In the genomic region with DNA sequence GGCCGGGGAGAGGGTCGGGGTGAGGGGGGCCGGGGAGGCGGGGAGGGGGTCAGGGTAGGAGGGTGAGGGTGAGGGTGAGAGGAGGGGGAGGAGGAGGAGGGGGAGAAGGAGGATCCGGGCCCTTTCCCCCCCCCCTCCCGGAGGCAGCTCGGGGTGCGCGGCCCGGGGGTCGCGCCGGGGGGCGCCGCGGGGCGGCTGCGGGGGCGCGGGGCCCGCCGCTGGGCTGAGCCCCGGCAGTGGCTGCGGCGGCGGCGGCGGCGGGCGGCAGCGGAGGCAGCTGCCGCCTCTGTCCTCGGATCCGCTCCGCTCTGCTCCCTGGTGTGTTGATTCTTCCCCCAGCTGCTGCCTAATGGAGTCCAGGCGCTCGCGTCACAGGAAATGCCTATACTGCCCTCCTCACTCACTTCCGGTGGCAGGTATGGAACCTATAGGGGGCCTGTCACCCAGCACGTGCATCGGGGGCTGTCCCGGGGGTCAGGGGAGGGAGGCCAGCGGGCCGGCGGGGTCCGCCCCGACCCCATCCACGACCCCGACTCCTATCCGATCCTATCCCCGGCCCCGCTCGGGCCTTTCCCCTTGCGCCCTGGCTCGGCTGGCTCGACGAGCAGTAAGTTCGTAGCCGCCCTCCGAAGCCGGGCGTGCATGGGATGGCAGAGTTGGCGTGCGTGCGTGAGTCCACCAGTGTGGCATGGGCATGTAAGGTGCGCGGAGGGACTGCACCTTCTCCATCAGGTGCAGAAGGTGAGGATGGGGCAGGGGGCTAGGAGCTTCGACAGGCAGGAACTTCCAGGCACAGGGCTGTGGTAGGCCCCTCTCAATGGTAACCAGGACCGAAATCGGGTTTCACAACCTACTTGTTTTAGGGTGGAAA, we compare ENCODE assay signal across 1 cellular context.
A peak's percentile ranks its signal among the peaks of the same experiment; 100 is the strongest.
TF ChIP-seq lines count a peak whose summit lies in the region.

A gene (minus strand): TSS at position 351 of the 871 bp plus-strand sequence.

TF ChIP-seq in HepG2, 621 proteins besides CTCF, POLR2A, EP300 and RAD21 (continued from another document and continues in another):
- peak; percentile 86 for TF ChIP-seq YY1 (IDR thresholded peaks at IDR 0.05; ENCODE audit: insufficient read depth, insufficient replicate concordance, low read depth, low read length)
- TF ChIP-seq SMAD3 (CRISPR knock-in tag; IDR thresholded peaks at IDR 0.05), result no peak
- TF ChIP-seq TBL1XR1 (IDR thresholded peaks at IDR 0.05; ENCODE audit: borderline replicate concordance, low read length, partially characterized antibody), result no peak
- TF ChIP-seq ZNF563 (CRISPR knock-in tag; IDR thresholded peaks at IDR 0.05), result no peak; the same call in 1 of the 2 replicates
- peak; percentile 70 for TF ChIP-seq RBFOX2 (IDR thresholded peaks at IDR 0.05; ENCODE audit: low read depth, low read length)
- TF ChIP-seq, protein P1, sequence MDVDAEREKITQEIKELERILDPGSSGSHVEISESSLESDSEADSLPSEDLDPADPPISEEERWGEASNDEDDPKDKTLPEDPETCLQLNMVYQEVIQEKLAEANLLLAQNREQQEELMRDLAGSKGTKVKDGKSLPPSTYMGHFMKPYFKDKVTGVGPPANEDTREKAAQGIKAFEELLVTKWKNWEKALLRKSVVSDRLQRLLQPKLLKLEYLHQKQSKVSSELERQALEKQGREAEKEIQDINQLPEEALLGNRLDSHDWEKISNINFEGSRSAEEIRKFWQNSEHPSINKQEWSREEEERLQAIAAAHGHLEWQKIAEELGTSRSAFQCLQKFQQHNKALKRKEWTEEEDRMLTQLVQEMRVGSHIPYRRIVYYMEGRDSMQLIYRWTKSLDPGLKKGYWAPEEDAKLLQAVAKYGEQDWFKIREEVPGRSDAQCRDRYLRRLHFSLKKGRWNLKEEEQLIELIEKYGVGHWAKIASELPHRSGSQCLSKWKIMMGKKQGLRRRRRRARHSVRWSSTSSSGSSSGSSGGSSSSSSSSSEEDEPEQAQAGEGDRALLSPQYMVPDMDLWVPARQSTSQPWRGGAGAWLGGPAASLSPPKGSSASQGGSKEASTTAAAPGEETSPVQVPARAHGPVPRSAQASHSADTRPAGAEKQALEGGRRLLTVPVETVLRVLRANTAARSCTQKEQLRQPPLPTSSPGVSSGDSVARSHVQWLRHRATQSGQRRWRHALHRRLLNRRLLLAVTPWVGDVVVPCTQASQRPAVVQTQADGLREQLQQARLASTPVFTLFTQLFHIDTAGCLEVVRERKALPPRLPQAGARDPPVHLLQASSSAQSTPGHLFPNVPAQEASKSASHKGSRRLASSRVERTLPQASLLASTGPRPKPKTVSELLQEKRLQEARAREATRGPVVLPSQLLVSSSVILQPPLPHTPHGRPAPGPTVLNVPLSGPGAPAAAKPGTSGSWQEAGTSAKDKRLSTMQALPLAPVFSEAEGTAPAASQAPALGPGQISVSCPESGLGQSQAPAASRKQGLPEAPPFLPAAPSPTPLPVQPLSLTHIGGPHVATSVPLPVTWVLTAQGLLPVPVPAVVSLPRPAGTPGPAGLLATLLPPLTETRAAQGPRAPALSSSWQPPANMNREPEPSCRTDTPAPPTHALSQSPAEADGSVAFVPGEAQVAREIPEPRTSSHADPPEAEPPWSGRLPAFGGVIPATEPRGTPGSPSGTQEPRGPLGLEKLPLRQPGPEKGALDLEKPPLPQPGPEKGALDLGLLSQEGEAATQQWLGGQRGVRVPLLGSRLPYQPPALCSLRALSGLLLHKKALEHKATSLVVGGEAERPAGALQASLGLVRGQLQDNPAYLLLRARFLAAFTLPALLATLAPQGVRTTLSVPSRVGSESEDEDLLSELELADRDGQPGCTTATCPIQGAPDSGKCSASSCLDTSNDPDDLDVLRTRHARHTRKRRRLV (CRISPR knock-in tag; IDR thresholded peaks at IDR 0.05), result no peak
- no peak for TF ChIP-seq NFE2 (CRISPR knock-in tag; IDR thresholded peaks at IDR 0.05)
- TF ChIP-seq, protein P2, sequence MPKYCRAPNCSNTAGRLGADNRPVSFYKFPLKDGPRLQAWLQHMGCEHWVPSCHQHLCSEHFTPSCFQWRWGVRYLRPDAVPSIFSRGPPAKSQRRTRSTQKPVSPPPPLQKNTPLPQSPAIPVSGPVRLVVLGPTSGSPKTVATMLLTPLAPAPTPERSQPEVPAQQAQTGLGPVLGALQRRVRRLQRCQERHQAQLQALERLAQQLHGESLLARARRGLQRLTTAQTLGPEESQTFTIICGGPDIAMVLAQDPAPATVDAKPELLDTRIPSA (CRISPR knock-in tag; IDR thresholded peaks at IDR 0.05; ENCODE audit: borderline replicate concordance), result no peak
- no peak for TF ChIP-seq RFX5 (IDR thresholded peaks at IDR 0.05; ENCODE audit: low read depth, low read length)
- 0 out of 2 replicates have a peak, but pooled peaks have one; percentile 46 for TF ChIP-seq SNAI1 (CRISPR knock-in tag; IDR thresholded peaks at IDR 0.05; ENCODE audit: borderline replicate concordance)
- TF ChIP-seq, protein P3, sequence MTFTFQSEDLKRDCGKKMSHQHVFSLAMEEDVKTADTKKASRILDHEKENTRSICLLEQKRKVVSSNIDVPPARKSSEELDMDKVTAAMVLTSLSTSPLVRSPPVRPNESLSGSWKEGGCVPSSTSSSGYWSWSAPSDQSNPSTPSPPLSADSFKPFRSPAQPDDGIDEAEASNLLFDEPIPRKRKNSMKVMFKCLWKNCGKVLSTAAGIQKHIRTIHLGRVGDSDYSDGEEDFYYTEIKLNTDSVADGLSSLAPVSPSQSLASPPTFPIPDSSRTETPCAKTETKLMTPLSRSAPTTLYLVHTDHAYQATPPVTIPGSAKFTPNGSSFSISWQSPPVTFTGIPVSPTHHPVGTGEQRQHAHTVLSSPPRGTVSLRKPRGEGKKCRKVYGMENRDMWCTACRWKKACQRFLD (CRISPR knock-in tag; IDR thresholded peaks at IDR 0.05; ENCODE audit: borderline replicate concordance), result peak; percentile 52
- peak; percentile 71; the same call in 1 of the 2 replicates for TF ChIP-seq ZNF350 (CRISPR knock-in tag; IDR thresholded peaks at IDR 0.05; ENCODE audit: borderline replicate concordance, low read depth)
- TF ChIP-seq, protein P4, sequence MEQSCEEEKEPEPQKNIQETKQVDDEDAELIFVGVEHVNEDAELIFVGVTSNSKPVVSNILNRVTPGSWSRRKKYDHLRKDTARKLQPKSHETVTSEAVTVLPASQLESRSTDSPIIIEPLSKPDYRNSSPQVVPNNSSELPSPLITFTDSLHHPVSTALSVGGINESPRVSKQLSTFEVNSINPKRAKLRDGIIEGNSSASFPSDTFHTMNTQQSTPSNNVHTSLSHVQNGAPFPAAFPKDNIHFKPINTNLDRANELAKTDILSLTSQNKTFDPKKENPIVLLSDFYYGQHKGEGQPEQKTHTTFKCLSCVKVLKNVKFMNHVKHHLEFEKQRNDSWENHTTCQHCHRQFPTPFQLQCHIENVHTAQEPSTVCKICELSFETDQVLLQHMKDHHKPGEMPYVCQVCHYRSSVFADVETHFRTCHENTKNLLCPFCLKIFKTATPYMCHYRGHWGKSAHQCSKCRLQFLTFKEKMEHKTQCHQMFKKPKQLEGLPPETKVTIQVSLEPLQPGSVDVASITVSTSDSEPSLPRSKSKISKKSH (CRISPR knock-in tag; IDR thresholded peaks at IDR 0.05; ENCODE audit: borderline replicate concordance), result peak; percentile 71; the same call in 1 of the 2 replicates
- TF ChIP-seq, protein P5, sequence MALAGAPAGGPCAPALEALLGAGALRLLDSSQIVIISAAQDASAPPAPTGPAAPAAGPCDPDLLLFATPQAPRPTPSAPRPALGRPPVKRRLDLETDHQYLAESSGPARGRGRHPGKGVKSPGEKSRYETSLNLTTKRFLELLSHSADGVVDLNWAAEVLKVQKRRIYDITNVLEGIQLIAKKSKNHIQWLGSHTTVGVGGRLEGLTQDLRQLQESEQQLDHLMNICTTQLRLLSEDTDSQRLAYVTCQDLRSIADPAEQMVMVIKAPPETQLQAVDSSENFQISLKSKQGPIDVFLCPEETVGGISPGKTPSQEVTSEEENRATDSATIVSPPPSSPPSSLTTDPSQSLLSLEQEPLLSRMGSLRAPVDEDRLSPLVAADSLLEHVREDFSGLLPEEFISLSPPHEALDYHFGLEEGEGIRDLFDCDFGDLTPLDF (CRISPR knock-in tag; IDR thresholded peaks at IDR 0.05), result 0 out of 2 replicates have a peak, but pooled peaks have one; percentile 30
- TF ChIP-seq, protein P6, sequence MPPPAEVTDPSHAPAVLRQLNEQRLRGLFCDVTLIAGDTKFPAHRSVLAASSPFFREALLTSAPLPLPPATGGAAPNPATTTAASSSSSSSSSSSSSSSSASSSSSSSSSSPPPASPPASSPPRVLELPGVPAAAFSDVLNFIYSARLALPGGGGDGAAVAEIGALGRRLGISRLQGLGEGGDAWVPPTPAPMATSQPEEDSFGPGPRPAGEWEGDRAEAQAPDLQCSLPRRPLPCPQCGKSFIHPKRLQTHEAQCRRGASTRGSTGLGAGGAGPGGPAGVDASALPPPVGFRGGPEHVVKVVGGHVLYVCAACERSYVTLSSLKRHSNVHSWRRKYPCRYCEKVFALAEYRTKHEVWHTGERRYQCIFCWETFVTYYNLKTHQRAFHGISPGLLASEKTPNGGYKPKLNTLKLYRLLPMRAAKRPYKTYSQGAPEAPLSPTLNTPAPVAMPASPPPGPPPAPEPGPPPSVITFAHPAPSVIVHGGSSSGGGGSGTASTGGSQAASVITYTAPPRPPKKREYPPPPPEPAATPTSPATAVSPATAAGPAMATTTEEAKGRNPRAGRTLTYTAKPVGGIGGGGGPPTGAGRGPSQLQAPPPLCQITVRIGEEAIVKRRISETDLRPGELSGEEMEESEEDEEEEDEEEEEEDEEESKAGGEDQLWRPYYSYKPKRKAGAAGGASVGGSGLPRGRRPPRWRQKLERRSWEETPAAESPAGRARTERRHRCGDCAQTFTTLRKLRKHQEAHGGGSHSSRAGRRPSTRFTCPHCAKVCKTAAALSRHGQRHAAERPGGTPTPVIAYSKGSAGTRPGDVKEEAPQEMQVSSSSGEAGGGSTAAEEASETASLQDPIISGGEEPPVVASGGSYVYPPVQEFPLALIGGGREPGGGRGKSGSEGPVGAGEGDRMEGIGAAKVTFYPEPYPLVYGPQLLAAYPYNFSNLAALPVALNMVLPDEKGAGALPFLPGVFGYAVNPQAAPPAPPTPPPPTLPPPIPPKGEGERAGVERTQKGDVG (CRISPR knock-in tag; IDR thresholded peaks at IDR 0.05; ENCODE audit: borderline replicate concordance), result no peak
- TF ChIP-seq, protein P7, sequence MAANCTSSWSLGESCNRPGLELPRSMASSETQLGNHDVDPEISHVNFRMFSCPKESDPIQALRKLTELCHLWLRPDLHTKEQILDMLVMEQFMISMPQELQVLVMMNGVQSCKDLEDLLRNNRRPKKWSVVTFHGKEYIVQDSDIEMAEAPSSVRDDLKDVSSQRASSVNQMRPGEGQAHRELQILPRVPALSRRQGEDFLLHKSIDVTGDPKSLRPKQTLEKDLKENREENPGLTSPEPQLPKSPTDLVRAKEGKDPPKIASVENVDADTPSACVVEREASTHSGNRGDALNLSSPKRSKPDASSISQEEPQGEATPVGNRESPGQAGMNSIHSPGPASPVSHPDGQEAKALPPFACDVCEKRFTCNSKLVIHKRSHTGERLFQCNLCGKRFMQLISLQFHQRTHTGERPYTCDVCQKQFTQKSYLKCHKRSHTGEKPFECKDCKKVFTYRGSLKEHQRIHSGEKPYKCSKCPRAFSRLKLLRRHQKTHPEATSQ (CRISPR knock-in tag; IDR thresholded peaks at IDR 0.05; ENCODE audit: borderline replicate concordance), result no peak
- peak; percentile 55; the same call in 1 of the 2 replicates for TF ChIP-seq ZNF724P (CRISPR knock-in tag; IDR thresholded peaks at IDR 0.05; ENCODE audit: borderline replicate concordance)
- no peak for TF ChIP-seq CBX2 (IDR thresholded peaks at IDR 0.05; ENCODE audit: low read depth, low read length)
- TF ChIP-seq CBX2 (CRISPR knock-in tag; IDR thresholded peaks at IDR 0.05; ENCODE audit: low read depth), result no peak
- TF ChIP-seq, protein P8, sequence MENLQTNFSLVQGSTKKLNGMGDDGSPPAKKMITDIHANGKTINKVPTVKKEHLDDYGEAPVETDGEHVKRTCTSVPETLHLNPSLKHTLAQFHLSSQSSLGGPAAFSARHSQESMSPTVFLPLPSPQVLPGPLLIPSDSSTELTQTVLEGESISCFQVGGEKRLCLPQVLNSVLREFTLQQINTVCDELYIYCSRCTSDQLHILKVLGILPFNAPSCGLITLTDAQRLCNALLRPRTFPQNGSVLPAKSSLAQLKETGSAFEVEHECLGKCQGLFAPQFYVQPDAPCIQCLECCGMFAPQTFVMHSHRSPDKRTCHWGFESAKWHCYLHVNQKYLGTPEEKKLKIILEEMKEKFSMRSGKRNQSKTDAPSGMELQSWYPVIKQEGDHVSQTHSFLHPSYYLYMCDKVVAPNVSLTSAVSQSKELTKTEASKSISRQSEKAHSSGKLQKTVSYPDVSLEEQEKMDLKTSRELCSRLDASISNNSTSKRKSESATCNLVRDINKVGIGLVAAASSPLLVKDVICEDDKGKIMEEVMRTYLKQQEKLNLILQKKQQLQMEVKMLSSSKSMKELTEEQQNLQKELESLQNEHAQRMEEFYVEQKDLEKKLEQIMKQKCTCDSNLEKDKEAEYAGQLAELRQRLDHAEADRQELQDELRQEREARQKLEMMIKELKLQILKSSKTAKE (CRISPR knock-in tag; IDR thresholded peaks at IDR 0.05; ENCODE audit: borderline replicate concordance), result no peak
- peak; percentile 62 for TF ChIP-seq KAT8 (CRISPR knock-in tag; IDR thresholded peaks at IDR 0.05)
- peak; percentile 46; the same call in 1 of the 2 replicates for TF ChIP-seq NR2C2 (CRISPR knock-in tag; IDR thresholded peaks at IDR 0.05; ENCODE audit: borderline replicate concordance)
- TF ChIP-seq, protein P9, sequence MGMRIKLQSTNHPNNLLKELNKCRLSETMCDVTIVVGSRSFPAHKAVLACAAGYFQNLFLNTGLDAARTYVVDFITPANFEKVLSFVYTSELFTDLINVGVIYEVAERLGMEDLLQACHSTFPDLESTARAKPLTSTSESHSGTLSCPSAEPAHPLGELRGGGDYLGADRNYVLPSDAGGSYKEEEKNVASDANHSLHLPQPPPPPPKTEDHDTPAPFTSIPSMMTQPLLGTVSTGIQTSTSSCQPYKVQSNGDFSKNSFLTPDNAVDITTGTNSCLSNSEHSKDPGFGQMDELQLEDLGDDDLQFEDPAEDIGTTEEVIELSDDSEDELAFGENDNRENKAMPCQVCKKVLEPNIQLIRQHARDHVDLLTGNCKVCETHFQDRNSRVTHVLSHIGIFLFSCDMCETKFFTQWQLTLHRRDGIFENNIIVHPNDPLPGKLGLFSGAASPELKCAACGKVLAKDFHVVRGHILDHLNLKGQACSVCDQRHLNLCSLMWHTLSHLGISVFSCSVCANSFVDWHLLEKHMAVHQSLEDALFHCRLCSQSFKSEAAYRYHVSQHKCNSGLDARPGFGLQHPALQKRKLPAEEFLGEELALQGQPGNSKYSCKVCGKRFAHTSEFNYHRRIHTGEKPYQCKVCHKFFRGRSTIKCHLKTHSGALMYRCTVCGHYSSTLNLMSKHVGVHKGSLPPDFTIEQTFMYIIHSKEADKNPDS (CRISPR knock-in tag; IDR thresholded peaks at IDR 0.05), result no peak
- TF ChIP-seq ZNF572 (CRISPR knock-in tag; IDR thresholded peaks at IDR 0.05), result no peak
